In genomic region chr6:52992980-52993379, GRCh38 we compare ENCODE assay signal across 10 cellular contexts. TPM values are rescaled to one million over a fixed set of nuclear protein-coding genes. Genes with fewer than 3 reads are reported as not detected.
DNase-seq lines count a peak whose midpoint lies in the region; ATAC-seq, FAIRE-seq and TF ChIP-seq lines count a peak whose summit lies in the region.
"Had no signal": no experiment of that assay in that cellular context is flagged by ENCODE, and none has a peak within 500 bp of the region (broad histone marks: within the 10 kb centered on the region; RNA-seq: fewer than 3 reads in every experiment).

No MANE protein-coding gene starts in this region.

- no peak for TF ChIP-seq EP300 in upper lobe of left lung (IDR thresholded peaks at IDR 0.05)

- H3K27ac ChIP-seq in heart right ventricle: peak overlapping the region in 7 of 10 donors; percentile 86 to 96 (median 91)
- peak overlapping the region; percentile 94 to 96 for H3K27ac ChIP-seq in ascending aorta
- no peak overlapping the region for H3K27ac ChIP-seq in kidney (ENCODE audit: low read depth in 2 of 2, low read length in 2 of 2)
- H3K27ac ChIP-seq in upper lobe of left lung: peak overlapping the region in 3 of 4 donors; percentile 91 to 97 (median 92)

- H3K4me3 ChIP-seq in heart right ventricle (peak overlapping the region in 5 of 10 donors; percentile 58 to 81 (median 72)), ascending aorta (peak overlapping the region; percentile 67 to 95), kidney (ENCODE audit: low read length in 2 of 2) (no peak overlapping the region), upper lobe of left lung (peak overlapping the region in 3 of 4 donors; percentile 15 to 88 (median 73))

- H3K4me1 ChIP-seq in heart right ventricle: peaks cover 0 to 31% (median 19%) of the 10 kb centered on the region in 9 donors
- H3K4me1 ChIP-seq in ascending aorta: peaks cover 0 to 24% of the 10 kb centered on the region in 2 donors
- H3K4me1 ChIP-seq in kidney (ENCODE audit: control insufficient read depth in 1 of 2, insufficient read depth in 1 of 2, low read depth in 1 of 2, low read length in 2 of 2): peaks cover 0 to 3% of the 10 kb centered on the region in 2 donors
- H3K4me1 ChIP-seq in upper lobe of left lung: peaks cover 7 to 20% (median 10%) of the 10 kb centered on the region in 4 donors

- H3K36me3 ChIP-seq in heart right ventricle (peaks cover 0 to 25% (median 0%) of the 10 kb centered on the region in 9 donors), ascending aorta (no peaks in the 10 kb centered on the region), kidney (ENCODE audit: control insufficient read depth in 1 of 2, insufficient read depth in 2 of 2, low read length in 2 of 2) (peaks cover 0 to 2% of the 10 kb centered on the region in 2 donors), upper lobe of left lung (peaks cover 0 to 5% (median 0%) of the 10 kb centered on the region in 4 donors)

- 80 to 88% methylated on average over 6 of the region's 6 CpGs for WGBS in heart right ventricle, 2 donors
- 69 to 73% methylated on average over 6 of the region's 6 CpGs for WGBS in upper lobe of left lung, 2 donors

- no peaks in the 10 kb centered on the region for H3K9me3 ChIP-seq in heart right ventricle
- H3K9me3 ChIP-seq in ascending aorta: no peaks in the 10 kb centered on the region
- no peaks in the 10 kb centered on the region for H3K9me3 ChIP-seq in kidney (ENCODE audit: control insufficient read depth in 1 of 2, low read length in 2 of 2)
- no peaks in the 10 kb centered on the region for H3K9me3 ChIP-seq in upper lobe of left lung

- DNase-seq in heart right ventricle (no peak), Right ventricle myocardium inferior (ENCODE audit: missing footprints) (no peak), ascending aorta (ENCODE audit: low spot score in 2 of 2) (no peak), kidney (no peak), upper lobe of left lung (no peak), GM12891 (ENCODE audit: insufficient read length, low spot score) (no peak)
- no peak for DNase-seq in stimulated activated CD8-positive, alpha-beta memory T cell treated with anti-CD3 and anti-CD28 coated beads, Interleukin-4, amount 100 ng/mL, for 48 hours
- DNase-seq: CD8-positive, alpha-beta memory T cell; NCI-H1092 had no signal

- ATAC-seq in heart right ventricle: no peak
- ATAC-seq in Right ventricle myocardium inferior: no peak
- ATAC-seq in upper lobe of left lung (ENCODE audit: low FRiP score in 2 of 2): no peak
- no peak for ATAC-seq in HG03565 (IDR thresholded peaks at IDR 0.05; ENCODE audit: unreplicated experiment)

- peak overlapping the region in 1 of 2 donors; percentile 97 for H3K9ac ChIP-seq in kidney (ENCODE audit: low read length in 2 of 2)

- FAIRE-seq in kidney (lab: Jason Lieb, UNC) (peak; percentile 6), GM12891 (lab: Jason Lieb, UNC) (no peak)

- H3K27me3 ChIP-seq in heart right ventricle (no peaks in the 10 kb centered on the region), ascending aorta (no peaks in the 10 kb centered on the region), upper lobe of left lung (no peaks in the 10 kb centered on the region)

- intact Hi-C loops in heart right ventricle (cut with DNase I) (loop anchor here in 3 of 10 donors (5.0 to 10.0 kb wide), 6 partner anchors 108 to 578 kb away; partner anchors contain the start of gene GCLC (in 2 of the 3)), Right ventricle myocardium inferior (cut with DNase I) (loop anchor here (10.0 kb wide), 4 partner anchors 328 to 588 kb away; no protein-coding TSS in a partner anchor), ascending aorta (cut with DNase I) (loop anchor here (2.0 to 10.0 kb wide), 9 partner anchors 268 to 662 kb away; partner anchors contain the start of genes EFHC1, TMEM14A and TRAM2), kidney (cut with DNase I) (no loop called here)

- TF ChIP-seq POLR2A in upper lobe of left lung (IDR thresholded peaks at IDR 0.05) (no peak), GM12891 (IDR thresholded peaks at IDR 0.05; ENCODE audit: low read depth, low read length) (no peak)

- TF ChIP-seq CTCF in heart right ventricle (IDR thresholded peaks at IDR 0.05): no peak
- TF ChIP-seq CTCF in ascending aorta (IDR thresholded peaks at IDR 0.05): no peak
- TF ChIP-seq CTCF in kidney (IDR thresholded peaks at IDR 0.05; ENCODE audit: borderline replicate concordance, extremely low read depth, insufficient read depth): no peak
- no peak for TF ChIP-seq CTCF in upper lobe of left lung (IDR thresholded peaks at IDR 0.05)

TF ChIP-seq in GM12891, 5 proteins besides CTCF, POLR2A, EP300 and RAD21:
- TF ChIP-seq SPI1 (IDR thresholded peaks at IDR 0.05; ENCODE audit: low read depth, low read length) (no peak), PAX5 (IDR thresholded peaks at IDR 0.05; ENCODE audit: insufficient read depth, low read length, severe bottlenecking) (no peak), POLR2AphosphoS5 (IDR thresholded peaks at IDR 0.05; ENCODE audit: low read depth, low read length) (no peak), TAF1 (IDR thresholded peaks at IDR 0.05; ENCODE audit: low read depth, low read length) (no peak), POU2F2 (IDR thresholded peaks at IDR 0.05; ENCODE audit: low read depth, low read length) (no peak)

RNA-seq across cellular contexts. Expression of gene GSTA4, which starts 2.1 kb away (rescaled TPM):
- total RNA-seq in heart right ventricle (10 to 100 TPM in 8 of 10 donors, 1 to 10 TPM in 2; 9.4 to 16.3 (median 12.0) TPM), Right ventricle myocardium inferior (10.6 TPM), ascending aorta (1.7 TPM), kidney (17.4 TPM), upper lobe of left lung (100 to 1,000 TPM in 2 of 6 donors, 10 to 100 TPM in 4; 29.0 to 151 (median 80.8) TPM)
- polyA plus RNA-seq in heart right ventricle (10 to 100 TPM in 1 of 2 donors, 1 to 10 TPM in 1; 9.9 to 14.3 TPM), kidney (ENCODE audit: insufficient read depth, low read depth, low replicate concordance) (47.4 TPM)
- 2.7 TPM for polyA plus RNA-seq in GM12891 (2012; ENCODE audit: low read depth, missing spikeins)

Comparison
In these comparisons a context has a peak if more than half of its experiments do, and no peak if none do; other contexts are left out.
1. H3K27ac ChIP-seq: peak in heart right ventricle (7 of 10), ascending aorta (2 of 2) and upper lobe of left lung (3 of 4); none in kidney (0 of 2).
2. H3K4me3 ChIP-seq: peak in ascending aorta (2 of 2) and upper lobe of left lung (3 of 4); none in kidney (0 of 2).